In the genomic region with DNA sequence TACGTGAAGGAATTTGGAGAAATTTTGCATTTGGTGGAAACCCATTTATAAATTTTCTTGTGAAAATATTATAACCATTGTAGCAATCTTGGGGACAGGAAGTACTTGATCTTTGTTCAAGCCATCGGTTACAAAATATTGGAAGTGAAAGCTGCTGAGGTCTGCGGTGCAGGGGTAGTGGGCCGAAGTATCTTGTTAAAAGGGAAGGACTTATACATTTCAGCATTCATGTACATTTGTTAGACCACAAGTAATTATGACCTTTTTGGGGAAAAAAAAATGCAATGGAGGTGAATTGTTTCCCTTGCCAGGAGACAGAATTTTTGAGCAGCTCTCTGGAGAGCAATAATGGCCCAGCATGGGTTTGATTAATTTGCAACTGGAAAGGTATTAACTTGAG, we compare ENCODE assay signal across 13 cellular contexts.
DNase-seq lines count a peak whose midpoint lies in the region; ATAC-seq lines count a peak whose summit lies in the region.
"Had no signal": no experiment of that assay in that cellular context is flagged by ENCODE, and none has a peak within 500 bp of the region (broad histone marks: within the 10 kb centered on the region; RNA-seq: fewer than 3 reads in every experiment).

No MANE protein-coding gene starts in this region.

- peak overlapping the region; percentile 23; the same call in 1 of the 2 replicates for H3K4me3 ChIP-seq in GM08714 (ENCODE audit: low read length)
- H3K4me3 ChIP-seq: body of pancreas, gastrocnemius medialis, HAP-1 had no signal

- DNase-seq in NOMO-1 (lab: John Stamatoyannopoulos, UW; ENCODE audit: unreplicated experiment in 2 of 2) (peak; percentile 92 to 98), NCI-H446 (lab: John Stamatoyannopoulos, UW) (no peak), activated T-cell treated with anti-CD3 and anti-CD28 coated beads for 4 hours (no peak), NCI-H146 (lab: John Stamatoyannopoulos, UW) (no peak), NCI-H1436 treated with DMSO at 0.1 percent for 48 hours (lab: John Stamatoyannopoulos, UW) (no peak)
- DNase-seq: nephron progenitor cell had no signal

- peak; percentile 99 for ATAC-seq in GM19395 (IDR thresholded peaks at IDR 0.05; ENCODE audit: unreplicated experiment)
- ATAC-seq in HG02981 (IDR thresholded peaks at IDR 0.05; ENCODE audit: unreplicated experiment) = peak; percentile 98
- ATAC-seq: body of pancreas, gastrocnemius medialis, WTC11 had no signal

Comparison
In these comparisons a context has a peak if more than half of its experiments do, and no peak if none do; other contexts are left out.
1. DNase-seq: peak in NOMO-1 (2 of 2); none in NCI-H446 (0 of 2), activated T-cell treated with anti-CD3 and anti-CD28 coated beads for 4 hours (single experiment), NCI-H146 (single experiment) and NCI-H1436 treated with DMSO at 0.1 percent for 48 hours (single experiment).